Comparison of ENCODE assay signal across 8 cellular contexts in the genomic region with DNA sequence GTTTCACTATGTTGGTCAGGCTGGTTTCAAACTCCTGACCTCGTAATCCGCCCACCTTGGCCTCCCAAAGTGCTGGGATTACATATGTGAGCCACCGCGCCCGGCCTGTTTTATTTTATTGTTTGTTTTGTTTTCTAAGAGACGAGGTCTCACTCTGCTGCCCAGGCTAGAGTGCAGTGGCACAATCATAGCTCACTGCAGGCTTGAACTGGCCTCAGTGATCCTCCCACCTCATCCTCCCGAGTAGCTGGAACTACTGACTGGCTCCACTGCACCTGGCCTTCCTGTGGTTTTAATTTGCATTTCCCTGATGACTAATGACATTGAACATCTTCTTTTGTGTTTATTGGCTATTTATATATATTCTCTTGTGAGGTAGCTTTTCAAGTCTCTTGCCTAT. TPM values are rescaled to one million over a fixed set of nuclear protein-coding genes. Genes with fewer than 3 reads are reported as not detected.
DNase-seq lines count a peak whose midpoint lies in the region; ATAC-seq, FAIRE-seq and TF ChIP-seq lines count a peak whose summit lies in the region.
"Not testable (repeated sequence)": the region's sequence is repeated elsewhere in the genome, so short reads cannot be mapped to it uniquely, and the experiment has no call there.

No MANE protein-coding gene starts in this region.

- H3F3A ChIP-seq in MM.1S (ENCODE audit: insufficient read depth, low read length), result not testable (repeated sequence)

- ATAC-seq in GM21737 (IDR thresholded peaks at IDR 0.05; ENCODE audit: unreplicated experiment) (peak; percentile 93), HG03095 (IDR thresholded peaks at IDR 0.05; ENCODE audit: unreplicated experiment) (peak; percentile 83)
- not testable (repeated sequence) for ATAC-seq in WTC11, K562
- peak; percentile 98 for ATAC-seq in stimulated activated effector memory CD8-positive, alpha-beta T cell treated with anti-CD3 and anti-CD28 coated beads, Interleukin-12 subunit alpha, Interleukin-12 subunit beta, amount 100 ng/mL, for 72 hours

- H3K9me3 ChIP-seq in MM.1S (replicated peaks; ENCODE audit: insufficient read depth, low read length); K562 (replicated peaks; ENCODE audit: control insufficient read depth, insufficient read depth, low read depth, low read length): not testable (repeated sequence)

- not testable (repeated sequence) for H3K4me1 ChIP-seq in MM.1S (ENCODE audit: low read length); K562 (replicated peaks in 1 of 2; ENCODE audit: control insufficient read depth in 2 of 2, insufficient read depth in 2 of 2, low read length in 2 of 2)

- not testable (repeated sequence) for TF ChIP-seq EP300 in K562 (IDR thresholded peaks at IDR 0.05; ENCODE audit: low read length)

- peak overlapping the region; percentile 70; the same call in 1 of the 2 replicates for H3K9ac ChIP-seq in MM.1S (ENCODE audit: low read length)
- peak overlapping the region in 1 of 2 experiments; percentile 45; a peak in 1 of 4 replicates for H3K9ac ChIP-seq in K562 (ENCODE audit: insufficient read depth in 1 of 2, low read depth in 2 of 2, low read length in 2 of 2)

- not testable (repeated sequence) for H3K9me3 Mint-ChIP-seq in WTC11; stimulated activated effector memory CD8-positive, alpha-beta T cell treated with anti-CD3 and anti-CD28 coated beads, Interleukin-12 subunit alpha, Interleukin-12 subunit beta, amount 100 ng/mL, for 72 hours

- H3K27me3 ChIP-seq in MM.1S (replicated peaks; ENCODE audit: insufficient read depth, low read length); K562 (ENCODE audit: control insufficient read depth in 2 of 2, insufficient read depth in 2 of 2, low read length in 2 of 2): not testable (repeated sequence)

- not testable (repeated sequence) for H3K9me2 ChIP-seq in MM.1S (replicated peaks; ENCODE audit: insufficient read depth, low read length)

- intact Hi-C loops in K562 (cut with micrococcal nuclease), result not testable (repeated sequence)

- H4K20me1 ChIP-seq in MM.1S (ENCODE audit: insufficient read depth, low read length); K562 (replicated peaks; ENCODE audit: control insufficient read depth, insufficient read depth, low read length): not testable (repeated sequence)

- not testable (repeated sequence) for H3K4me3 Mint-ChIP-seq in WTC11
- H3K4me3 Mint-ChIP-seq in stimulated activated effector memory CD8-positive, alpha-beta T cell treated with anti-CD3 and anti-CD28 coated beads, Interleukin-12 subunit alpha, Interleukin-12 subunit beta, amount 100 ng/mL, for 72 hours, result peak overlapping the region; percentile 10

- not testable (repeated sequence) for H2AFZ ChIP-seq in MM.1S (ENCODE audit: low read length)
- H2AFZ ChIP-seq in K562 (ENCODE audit: low read depth, low read length), result 0 out of 2 replicates have a peak overlapping the region, but pooled peaks have one; percentile 26

- CTCF ChIA-PET in WTC11 (lab: Charles Lee), result interaction anchor here (0.5 to 0.8 kb wide), 2 partner anchors 12 to 26 kb away, joined by 3 read pairs; no protein-coding TSS in a partner anchor
- CTCF ChIA-PET in K562 (lab: Yijun Ruan, JAX; ENCODE audit: low intra/inter-chr PET ratio), result not testable (repeated sequence)

- H3K36me3 ChIP-seq in MM.1S (replicated peaks; ENCODE audit: insufficient read depth, low read length); K562 (ENCODE audit: control insufficient read depth, insufficient read depth, low read length): not testable (repeated sequence)

- in situ Hi-C loops in K562 (cut with MboI), result not testable (repeated sequence)

- H3K27ac ChIP-seq in MM.1S (ENCODE audit: low read length), result peak overlapping the region; percentile 97
- H3K27ac ChIP-seq in K562 (ENCODE audit: extremely low read depth, low read depth, low read length), result not testable (repeated sequence)

- H3K27me3 Mint-ChIP-seq in WTC11 (ENCODE audit: low read depth), result peaks cover 11% of the 10 kb centered on the region

- POLR2A ChIA-PET in WTC11 (lab: Charles Lee), result not testable (repeated sequence)
- POLR2A ChIA-PET in K562 (lab: Yijun Ruan, JAX), result interaction anchor here (0.7 to 0.9 kb wide), 2 partner anchors 13 to 38 kb away, joined by 3 to 4 read pairs; partner anchors contain the start of gene FOXK2

- 70% methylated on average over 7 of the region's 7 CpGs for WGBS in K562 (ENCODE audit: insufficient coverage, low coverage, missing lambda C conversion rate)

- not testable (repeated sequence) for BruUV-seq in K562 (replicated peaks; lab: Mats Ljungman, UMichigan)

- DNase-seq in GM12864 (ENCODE audit: low read depth) (peak; percentile 93), GM19239 (ENCODE audit: insufficient read length, low spot score) (peak; percentile 29), MM.1S (peak; percentile 95)
- not testable (repeated sequence) for DNase-seq in WTC11 (ENCODE audit: low spot score); K562 (ENCODE audit: extremely low read depth in 1 of 4, low spot score in 3 of 4); stimulated activated effector memory CD8-positive, alpha-beta T cell treated with anti-CD3 and anti-CD28 coated beads, Interleukin-12 subunit alpha, Interleukin-12 subunit beta, amount 100 ng/mL, for 72 hours (ENCODE audit: low spot score in 2 of 2)

- H3K4me3 ChIP-seq in GM12864 (ENCODE audit: low read depth, low read length); MM.1S (ENCODE audit: low read length); K562: not testable (repeated sequence)

- TF ChIP-seq CTCF in GM12864 (IDR thresholded peaks at IDR 0.05; ENCODE audit: low read depth, low read length, missing control alignments); MM.1S (IDR thresholded peaks at IDR 0.05; ENCODE audit: low read length); WTC11 (IDR thresholded peaks at IDR 0.05); K562 (IDR thresholded peaks at IDR 0.05 in 2 of 3, conservative IDR thresholded peaks at IDR 0.05 in 1 of 3; ENCODE audit: insufficient read depth in 2 of 3, low read depth in 1 of 3, low read length in 3 of 3): not testable (repeated sequence)

- not testable (repeated sequence) for TF ChIP-seq RAD21 in K562 (CRISPR knock-in tag; conservative IDR thresholded peaks at IDR 0.05 in 1 of 2, IDR thresholded peaks at IDR 0.05 in 1 of 2)

- FAIRE-seq in GM19239 (lab: Jason Lieb, UNC) (peak; percentile 95), K562 (lab: Jason Lieb, UNC) (peak; percentile 29)

- peak overlapping the region; percentile 35; the same call in 1 of the 2 replicates for H3K4me2 ChIP-seq in MM.1S (ENCODE audit: low read depth, low read length)
- not testable (repeated sequence) for H3K4me2 ChIP-seq in K562 (ENCODE audit: insufficient read depth, low read length)

- H3K27ac Mint-ChIP-seq in WTC11, result not testable (repeated sequence)
- H3K27ac Mint-ChIP-seq in stimulated activated effector memory CD8-positive, alpha-beta T cell treated with anti-CD3 and anti-CD28 coated beads, Interleukin-12 subunit alpha, Interleukin-12 subunit beta, amount 100 ng/mL, for 72 hours, result peak overlapping the region; percentile 52

- not testable (repeated sequence) for H3K4me1 Mint-ChIP-seq in WTC11
- H3K4me1 Mint-ChIP-seq in stimulated activated effector memory CD8-positive, alpha-beta T cell treated with anti-CD3 and anti-CD28 coated beads, Interleukin-12 subunit alpha, Interleukin-12 subunit beta, amount 100 ng/mL, for 72 hours, result peaks cover 11% of the 10 kb centered on the region

- not testable (repeated sequence) for TF ChIP-seq POLR2A in K562 (conservative IDR thresholded peaks at IDR 0.05)

- not testable (repeated sequence) for H3K9me1 ChIP-seq in K562 (ENCODE audit: control insufficient read depth, insufficient read depth, low read length)

- H3K36me3 Mint-ChIP-seq in WTC11; stimulated activated effector memory CD8-positive, alpha-beta T cell treated with anti-CD3 and anti-CD28 coated beads, Interleukin-12 subunit alpha, Interleukin-12 subunit beta, amount 100 ng/mL, for 72 hours: not testable (repeated sequence)

- not testable (repeated sequence) for H3K79me2 ChIP-seq in MM.1S (ENCODE audit: low read length); K562 (ENCODE audit: control insufficient read depth, insufficient read depth, low read length)

RNA-seq across cellular contexts. Expression of gene FOXK2, which starts 13.1 kb away (rescaled TPM):
- total RNA-seq in WTC11 (2021) (57.7 to 65.7 TPM (median 62.7 TPM) in 3 replicates), K562 (2014; rRNA removed) (41.5 and 56.9 TPM in 2 replicates), K562 (2014; rRNA removed; fragmentation: Illumina TruSeq; extraction: Trizol) (41.2 and 44.1 TPM in 2 replicates), K562 (2015; rRNA removed; fragmentation: Illumina TruSeq; extraction: Trizol) (52.0 and 52.4 TPM in 2 replicates), K562 (2021) (86.0 and 93.2 TPM in 2 replicates)
- total RNA-seq in K562 (2011; cell fraction: chromatin; rRNA removed; ENCODE audit: low replicate concordance), result 166 and 251 TPM in 2 replicates
- total RNA-seq in K562 (2011; cell fraction: nucleolus; rRNA removed), result 125 and 127 TPM in 2 replicates
- total RNA-seq in K562 (2011; cell fraction: nucleoplasm; rRNA removed), result 127 and 131 TPM in 2 replicates
- polyA plus RNA-seq in K562 (2011; rRNA removed) (47.2 and 52.2 TPM in 2 replicates), K562 (2014; fragmentation: Illumina TruSeq; extraction: Trizol) (56.1 and 65.8 TPM in 2 replicates), K562 (2014; fragmentation: Nextera tagmentation; extraction: Ambion mirVana) (1 to 10 TPM; 3.0 to 4.2 TPM), K562 (2014; rRNA removed) (39.6 and 41.9 TPM in 2 replicates)
- polyA plus RNA-seq in K562 (2011; cell fraction: cytosol; rRNA removed), result 38.3 and 50.0 TPM in 2 replicates
- 35.3 and 49.9 TPM in 2 replicates for polyA plus RNA-seq in K562 (2011; cell fraction: nucleus; rRNA removed)
- 36.6 and 41.2 TPM in 2 replicates for polyA plus RNA-seq in K562 (2012)
- polyA minus RNA-seq in K562 (2011; rRNA and poly(A)+ RNA removed), result 40.7 and 56.5 TPM in 2 replicates
- 73.7 and 76.9 TPM in 2 replicates for polyA minus RNA-seq in K562 (2011; cell fraction: cytosol; rRNA and poly(A)+ RNA removed)
- polyA minus RNA-seq in K562 (2011; cell fraction: nucleus; rRNA and poly(A)+ RNA removed), result 35.9 and 60.9 TPM in 2 replicates

RNA-seq across cellular contexts. Expression of gene NARF, which starts 47.9 kb away (rescaled TPM):
- total RNA-seq in WTC11 (2021) (96.7 to 125 TPM (median 117 TPM) in 3 replicates), K562 (2014; rRNA removed) (132 and 145 TPM in 2 replicates), K562 (2014; rRNA removed; fragmentation: Illumina TruSeq; extraction: Trizol) (101 and 104 TPM in 2 replicates), K562 (2015; rRNA removed; fragmentation: Illumina TruSeq; extraction: Trizol) (84.1 and 89.0 TPM in 2 replicates), K562 (2021) (272 and 273 TPM in 2 replicates)
- total RNA-seq in K562 (2011; cell fraction: chromatin; rRNA removed; ENCODE audit: low replicate concordance), result 547 and 619 TPM in 2 replicates
- 271 and 284 TPM in 2 replicates for total RNA-seq in K562 (2011; cell fraction: nucleolus; rRNA removed)
- total RNA-seq in K562 (2011; cell fraction: nucleoplasm; rRNA removed), result 322 TPM in 2 replicates
- polyA plus RNA-seq in K562 (2011; rRNA removed) (396 and 423 TPM in 2 replicates), K562 (2014; fragmentation: Illumina TruSeq; extraction: Trizol) (218 and 257 TPM in 2 replicates), K562 (2014; fragmentation: Nextera tagmentation; extraction: Ambion mirVana) (100 to 1,000 TPM in 1 of 2 experiments, 10 to 100 TPM in 1; 60.4 to 114 TPM), K562 (2014; rRNA removed) (250 and 261 TPM in 2 replicates)
- 406 and 485 TPM in 2 replicates for polyA plus RNA-seq in K562 (2011; cell fraction: cytosol; rRNA removed)
- 513 and 551 TPM in 2 replicates for polyA plus RNA-seq in K562 (2011; cell fraction: nucleus; rRNA removed)
- 317 and 446 TPM in 2 replicates for polyA plus RNA-seq in K562 (2012)
- 234 and 254 TPM in 2 replicates for polyA minus RNA-seq in K562 (2011; rRNA and poly(A)+ RNA removed)
- polyA minus RNA-seq in K562 (2011; cell fraction: cytosol; rRNA and poly(A)+ RNA removed), result 143 and 160 TPM in 2 replicates
- 73.8 and 104 TPM in 2 replicates for polyA minus RNA-seq in K562 (2011; cell fraction: nucleus; rRNA and poly(A)+ RNA removed)

RNA-seq across cellular contexts. Expression of gene CYBC1, which starts 55.9 kb away (rescaled TPM):
- total RNA-seq in WTC11 (2021), result 61.5 to 71.7 TPM (median 65.5 TPM) in 3 replicates
- total RNA-seq in K562 (2011; cell fraction: chromatin; rRNA removed; ENCODE audit: low replicate concordance), result 155 and 369 TPM in 2 replicates
- 226 and 254 TPM in 2 replicates for total RNA-seq in K562 (2011; cell fraction: nucleolus; rRNA removed)
- total RNA-seq in K562 (2011; cell fraction: nucleoplasm; rRNA removed), result 195 and 197 TPM in 2 replicates
- total RNA-seq in K562 (2014; rRNA removed), result 51.8 and 54.5 TPM in 2 replicates
- 29.5 and 35.8 TPM in 2 replicates for total RNA-seq in K562 (2014; rRNA removed; fragmentation: Illumina TruSeq; extraction: Trizol)
- total RNA-seq in K562 (2015; rRNA removed; fragmentation: Illumina TruSeq; extraction: Trizol), result 47.8 and 50.1 TPM in 2 replicates
- 71.4 and 71.8 TPM in 2 replicates for total RNA-seq in K562 (2021)
- 49.9 TPM in 2 replicates for polyA plus RNA-seq in K562 (2011; rRNA removed)
- 58.3 and 104 TPM in 2 replicates for polyA plus RNA-seq in K562 (2011; cell fraction: cytosol; rRNA removed)
- 149 and 242 TPM in 2 replicates for polyA plus RNA-seq in K562 (2011; cell fraction: nucleus; rRNA removed)
- 74.7 and 93.3 TPM in 2 replicates for polyA plus RNA-seq in K562 (2012)
- 68.5 and 74.8 TPM in 2 replicates for polyA plus RNA-seq in K562 (2014; fragmentation: Illumina TruSeq; extraction: Trizol)
- 1 to 10 TPM; 1.3 to 3.8 TPM for polyA plus RNA-seq in K562 (2014; fragmentation: Nextera tagmentation; extraction: Ambion mirVana)
- polyA plus RNA-seq in K562 (2014; rRNA removed), result 64.3 and 64.8 TPM in 2 replicates
- 17.2 and 36.1 TPM in 2 replicates for polyA minus RNA-seq in K562 (2011; rRNA and poly(A)+ RNA removed)
- polyA minus RNA-seq in K562 (2011; cell fraction: cytosol; rRNA and poly(A)+ RNA removed), result 32.9 and 43.7 TPM in 2 replicates
- polyA minus RNA-seq in K562 (2011; cell fraction: nucleus; rRNA and poly(A)+ RNA removed), result 56.5 and 68.9 TPM in 2 replicates
